1 cellular context compared by ENCODE assay signal in the genomic region with DNA sequence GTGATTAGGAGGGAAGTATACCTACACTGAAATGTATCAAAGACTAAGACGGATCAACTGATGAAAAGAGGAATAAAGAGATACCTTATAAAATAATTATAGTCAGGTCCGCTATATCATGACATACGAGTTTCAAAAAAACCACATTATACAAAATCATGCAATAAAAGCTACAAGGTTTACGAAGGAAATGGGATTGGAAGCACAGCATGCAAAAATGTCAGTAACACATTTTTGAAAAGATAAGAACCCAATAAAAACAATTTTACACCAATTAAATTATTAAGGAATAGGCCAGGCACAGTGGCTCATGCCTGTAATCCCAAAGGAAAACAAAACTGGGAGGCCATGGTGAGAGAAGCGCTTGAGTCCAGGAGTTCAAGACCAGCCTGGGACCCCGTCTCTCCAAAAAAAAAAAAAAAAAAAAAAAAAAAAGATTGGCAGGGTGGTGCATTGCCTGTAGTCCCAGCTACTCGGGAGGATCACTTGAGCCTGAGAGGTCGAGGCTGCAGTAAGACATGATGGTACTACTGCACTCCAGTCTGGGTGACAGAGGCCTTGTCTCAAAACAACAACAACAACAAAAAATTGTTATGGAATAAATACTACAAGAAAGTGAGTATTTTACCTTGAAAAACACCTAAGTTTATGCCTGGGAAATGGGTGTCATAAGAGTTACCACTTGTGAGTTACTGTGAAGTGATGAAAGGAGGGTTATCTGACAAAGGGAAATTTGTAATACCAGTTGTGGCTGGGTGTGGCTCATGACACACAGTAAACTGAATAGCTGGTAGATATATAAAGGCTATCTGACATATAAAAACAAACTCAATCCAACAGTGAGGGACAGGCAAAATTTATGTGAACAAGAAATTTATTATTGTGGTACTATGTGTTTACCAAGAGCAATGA.
A peak's percentile ranks its signal among the peaks of the same experiment; 100 is the strongest.
TF ChIP-seq lines count a peak whose summit lies in the region.

No MANE protein-coding gene starts in this region.

TF ChIP-seq in K562, 482 proteins besides CTCF, POLR2A, EP300 and RAD21 (continued from another document and continues in another):
- TF ChIP-seq, protein P1, sequence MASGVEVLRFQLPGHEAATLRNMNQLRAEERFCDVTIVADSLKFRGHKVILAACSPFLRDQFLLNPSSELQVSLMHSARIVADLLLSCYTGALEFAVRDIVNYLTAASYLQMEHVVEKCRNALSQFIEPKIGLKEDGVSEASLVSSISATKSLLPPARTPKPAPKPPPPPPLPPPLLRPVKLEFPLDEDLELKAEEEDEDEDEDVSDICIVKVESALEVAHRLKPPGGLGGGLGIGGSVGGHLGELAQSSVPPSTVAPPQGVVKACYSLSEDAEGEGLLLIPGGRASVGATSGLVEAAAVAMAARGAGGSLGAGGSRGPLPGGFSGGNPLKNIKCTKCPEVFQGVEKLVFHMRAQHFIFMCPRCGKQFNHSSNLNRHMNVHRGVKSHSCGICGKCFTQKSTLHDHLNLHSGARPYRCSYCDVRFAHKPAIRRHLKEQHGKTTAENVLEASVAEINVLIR (CRISPR knock-in tag; IDR thresholded peaks at IDR 0.05), result no peak
- TF ChIP-seq, protein P2, sequence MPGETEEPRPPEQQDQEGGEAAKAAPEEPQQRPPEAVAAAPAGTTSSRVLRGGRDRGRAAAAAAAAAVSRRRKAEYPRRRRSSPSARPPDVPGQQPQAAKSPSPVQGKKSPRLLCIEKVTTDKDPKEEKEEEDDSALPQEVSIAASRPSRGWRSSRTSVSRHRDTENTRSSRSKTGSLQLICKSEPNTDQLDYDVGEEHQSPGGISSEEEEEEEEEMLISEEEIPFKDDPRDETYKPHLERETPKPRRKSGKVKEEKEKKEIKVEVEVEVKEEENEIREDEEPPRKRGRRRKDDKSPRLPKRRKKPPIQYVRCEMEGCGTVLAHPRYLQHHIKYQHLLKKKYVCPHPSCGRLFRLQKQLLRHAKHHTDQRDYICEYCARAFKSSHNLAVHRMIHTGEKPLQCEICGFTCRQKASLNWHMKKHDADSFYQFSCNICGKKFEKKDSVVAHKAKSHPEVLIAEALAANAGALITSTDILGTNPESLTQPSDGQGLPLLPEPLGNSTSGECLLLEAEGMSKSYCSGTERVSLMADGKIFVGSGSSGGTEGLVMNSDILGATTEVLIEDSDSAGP (CRISPR knock-in tag; IDR thresholded peaks at IDR 0.05), result no peak
- TF ChIP-seq SP2 (IDR thresholded peaks at IDR 0.05; ENCODE audit: extremely low read depth, low read depth, low read length, poor library complexity, severe bottlenecking) (no peak), ZNF778 (CRISPR knock-in tag; IDR thresholded peaks at IDR 0.05) (no peak), ETV1 (tag; conservative IDR thresholded peaks at IDR 0.05; ENCODE audit: low read depth) (no peak), C11orf30 (IDR thresholded peaks at IDR 0.05; ENCODE audit: low read depth) (no peak), MIER1 (IDR thresholded peaks at IDR 0.05; ENCODE audit: low read depth) (no peak), ZFP36 (IDR thresholded peaks at IDR 0.05; ENCODE audit: low read depth, low read length, partially characterized antibody) (no peak), MEIS2 (IDR thresholded peaks at IDR 0.05; ENCODE audit: partially characterized antibody) (peak; percentile 89), ZNF699 (CRISPR knock-in tag; IDR thresholded peaks at IDR 0.05; ENCODE audit: insufficient replicate concordance) (no peak), CEBPB (tag; IDR thresholded peaks at IDR 0.05) (peak; percentile 77), SRF (CRISPR knock-in tag; IDR thresholded peaks at IDR 0.05) (no peak), RBM14 (IDR thresholded peaks at IDR 0.05; ENCODE audit: borderline replicate concordance, insufficient read depth, low read depth, low read length) (no peak), ADNP (tag; IDR thresholded peaks at IDR 0.05) (0 out of 2 replicates have a peak, but pooled peaks have one; percentile 61), NFE2 (IDR thresholded peaks at IDR 0.05; ENCODE audit: low read depth) (peak; percentile 21; the same call in 1 of the 2 replicates), ZNF24 (IDR thresholded peaks at IDR 0.05) (no peak), CC2D1A (IDR thresholded peaks at IDR 0.05) (no peak), NBN (IDR thresholded peaks at IDR 0.05; ENCODE audit: low read depth) (0 out of 2 replicates have a peak, but pooled peaks have one; percentile 8), ATF7 (IDR thresholded peaks at IDR 0.05) (peak; percentile 17; the same call in 1 of the 2 replicates), THRAP3 (IDR thresholded peaks at IDR 0.05; ENCODE audit: borderline replicate concordance) (no peak), ZNF384 (IDR thresholded peaks at IDR 0.05; ENCODE audit: low read depth, low read length) (peak; percentile 95), BRD9 (IDR thresholded peaks at IDR 0.05; ENCODE audit: low read depth, partially characterized antibody) (peak; percentile 41), NFYB (IDR thresholded peaks at IDR 0.05; ENCODE audit: extremely low read depth, insufficient read length) (no peak), YBX1 (IDR thresholded peaks at IDR 0.05) (no peak), FOXK2 (conservative IDR thresholded peaks at IDR 0.05 in 1 of 2, IDR thresholded peaks at IDR 0.05 in 1 of 2; ENCODE audit: low read depth in 2 of 2) (no peak), ETV5 (CRISPR knock-in tag; IDR thresholded peaks at IDR 0.05; ENCODE audit: low read depth) (no peak), ZBTB7A (IDR thresholded peaks at IDR 0.05; ENCODE audit: borderline replicate concordance, control insufficient read depth, low read depth, low read length) (no peak), CHD1 (IDR thresholded peaks at IDR 0.05; ENCODE audit: low read length) (no peak), MAFK (IDR thresholded peaks at IDR 0.05; ENCODE audit: low read length) (no peak), ZNF347 (CRISPR knock-in tag; IDR thresholded peaks at IDR 0.05; ENCODE audit: low read depth) (no peak), BRD4 (IDR thresholded peaks at IDR 0.05) (no peak), NR3C1 (CRISPR knock-in tag; IDR thresholded peaks at IDR 0.05) (no peak), CHD4 (IDR thresholded peaks at IDR 0.05; ENCODE audit: insufficient read depth, insufficient replicate concordance, low read depth, low read length, poor library complexity, severe bottlenecking) (peak; percentile 10)
- TF ChIP-seq, protein P3, sequence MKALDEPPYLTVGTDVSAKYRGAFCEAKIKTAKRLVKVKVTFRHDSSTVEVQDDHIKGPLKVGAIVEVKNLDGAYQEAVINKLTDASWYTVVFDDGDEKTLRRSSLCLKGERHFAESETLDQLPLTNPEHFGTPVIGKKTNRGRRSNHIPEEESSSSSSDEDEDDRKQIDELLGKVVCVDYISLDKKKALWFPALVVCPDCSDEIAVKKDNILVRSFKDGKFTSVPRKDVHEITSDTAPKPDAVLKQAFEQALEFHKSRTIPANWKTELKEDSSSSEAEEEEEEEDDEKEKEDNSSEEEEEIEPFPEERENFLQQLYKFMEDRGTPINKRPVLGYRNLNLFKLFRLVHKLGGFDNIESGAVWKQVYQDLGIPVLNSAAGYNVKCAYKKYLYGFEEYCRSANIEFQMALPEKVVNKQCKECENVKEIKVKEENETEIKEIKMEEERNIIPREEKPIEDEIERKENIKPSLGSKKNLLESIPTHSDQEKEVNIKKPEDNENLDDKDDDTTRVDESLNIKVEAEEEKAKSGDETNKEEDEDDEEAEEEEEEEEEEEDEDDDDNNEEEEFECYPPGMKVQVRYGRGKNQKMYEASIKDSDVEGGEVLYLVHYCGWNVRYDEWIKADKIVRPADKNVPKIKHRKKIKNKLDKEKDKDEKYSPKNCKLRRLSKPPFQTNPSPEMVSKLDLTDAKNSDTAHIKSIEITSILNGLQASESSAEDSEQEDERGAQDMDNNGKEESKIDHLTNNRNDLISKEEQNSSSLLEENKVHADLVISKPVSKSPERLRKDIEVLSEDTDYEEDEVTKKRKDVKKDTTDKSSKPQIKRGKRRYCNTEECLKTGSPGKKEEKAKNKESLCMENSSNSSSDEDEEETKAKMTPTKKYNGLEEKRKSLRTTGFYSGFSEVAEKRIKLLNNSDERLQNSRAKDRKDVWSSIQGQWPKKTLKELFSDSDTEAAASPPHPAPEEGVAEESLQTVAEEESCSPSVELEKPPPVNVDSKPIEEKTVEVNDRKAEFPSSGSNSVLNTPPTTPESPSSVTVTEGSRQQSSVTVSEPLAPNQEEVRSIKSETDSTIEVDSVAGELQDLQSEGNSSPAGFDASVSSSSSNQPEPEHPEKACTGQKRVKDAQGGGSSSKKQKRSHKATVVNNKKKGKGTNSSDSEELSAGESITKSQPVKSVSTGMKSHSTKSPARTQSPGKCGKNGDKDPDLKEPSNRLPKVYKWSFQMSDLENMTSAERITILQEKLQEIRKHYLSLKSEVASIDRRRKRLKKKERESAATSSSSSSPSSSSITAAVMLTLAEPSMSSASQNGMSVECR (CRISPR knock-in tag; IDR thresholded peaks at IDR 0.05), result no peak
- TF ChIP-seq, protein P4, sequence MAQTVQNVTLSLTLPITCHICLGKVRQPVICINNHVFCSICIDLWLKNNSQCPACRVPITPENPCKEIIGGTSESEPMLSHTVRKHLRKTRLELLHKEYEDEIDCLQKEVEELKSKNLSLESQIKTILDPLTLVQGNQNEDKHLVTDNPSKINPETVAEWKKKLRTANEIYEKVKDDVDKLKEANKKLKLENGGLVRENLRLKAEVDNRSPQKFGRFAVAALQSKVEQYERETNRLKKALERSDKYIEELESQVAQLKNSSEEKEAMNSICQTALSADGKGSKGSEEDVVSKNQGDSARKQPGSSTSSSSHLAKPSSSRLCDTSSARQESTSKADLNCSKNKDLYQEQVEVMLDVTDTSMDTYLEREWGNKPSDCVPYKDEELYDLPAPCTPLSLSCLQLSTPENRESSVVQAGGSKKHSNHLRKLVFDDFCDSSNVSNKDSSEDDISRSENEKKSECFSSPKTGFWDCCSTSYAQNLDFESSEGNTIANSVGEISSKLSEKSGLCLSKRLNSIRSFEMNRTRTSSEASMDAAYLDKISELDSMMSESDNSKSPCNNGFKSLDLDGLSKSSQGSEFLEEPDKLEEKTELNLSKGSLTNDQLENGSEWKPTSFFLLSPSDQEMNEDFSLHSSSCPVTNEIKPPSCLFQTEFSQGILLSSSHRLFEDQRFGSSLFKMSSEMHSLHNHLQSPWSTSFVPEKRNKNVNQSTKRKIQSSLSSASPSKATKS (CRISPR knock-in tag; IDR thresholded peaks at IDR 0.05), result no peak
- TF ChIP-seq, protein P5, sequence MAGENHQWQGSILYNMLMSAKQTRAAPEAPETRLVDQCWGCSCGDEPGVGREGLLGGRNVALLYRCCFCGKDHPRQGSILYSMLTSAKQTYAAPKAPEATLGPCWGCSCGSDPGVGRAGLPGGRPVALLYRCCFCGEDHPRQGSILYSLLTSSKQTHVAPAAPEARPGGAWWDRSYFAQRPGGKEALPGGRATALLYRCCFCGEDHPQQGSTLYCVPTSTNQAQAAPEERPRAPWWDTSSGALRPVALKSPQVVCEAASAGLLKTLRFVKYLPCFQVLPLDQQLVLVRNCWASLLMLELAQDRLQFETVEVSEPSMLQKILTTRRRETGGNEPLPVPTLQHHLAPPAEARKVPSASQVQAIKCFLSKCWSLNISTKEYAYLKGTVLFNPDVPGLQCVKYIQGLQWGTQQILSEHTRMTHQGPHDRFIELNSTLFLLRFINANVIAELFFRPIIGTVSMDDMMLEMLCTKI (IDR thresholded peaks at IDR 0.05; ENCODE audit: partially characterized antibody), result no peak
- TF ChIP-seq, protein P6, sequence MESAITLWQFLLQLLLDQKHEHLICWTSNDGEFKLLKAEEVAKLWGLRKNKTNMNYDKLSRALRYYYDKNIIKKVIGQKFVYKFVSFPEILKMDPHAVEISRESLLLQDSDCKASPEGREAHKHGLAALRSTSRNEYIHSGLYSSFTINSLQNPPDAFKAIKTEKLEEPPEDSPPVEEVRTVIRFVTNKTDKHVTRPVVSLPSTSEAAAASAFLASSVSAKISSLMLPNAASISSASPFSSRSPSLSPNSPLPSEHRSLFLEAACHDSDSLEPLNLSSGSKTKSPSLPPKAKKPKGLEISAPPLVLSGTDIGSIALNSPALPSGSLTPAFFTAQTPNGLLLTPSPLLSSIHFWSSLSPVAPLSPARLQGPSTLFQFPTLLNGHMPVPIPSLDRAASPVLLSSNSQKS (CRISPR knock-in tag; IDR thresholded peaks at IDR 0.05), result no peak
- TF ChIP-seq, protein P7, sequence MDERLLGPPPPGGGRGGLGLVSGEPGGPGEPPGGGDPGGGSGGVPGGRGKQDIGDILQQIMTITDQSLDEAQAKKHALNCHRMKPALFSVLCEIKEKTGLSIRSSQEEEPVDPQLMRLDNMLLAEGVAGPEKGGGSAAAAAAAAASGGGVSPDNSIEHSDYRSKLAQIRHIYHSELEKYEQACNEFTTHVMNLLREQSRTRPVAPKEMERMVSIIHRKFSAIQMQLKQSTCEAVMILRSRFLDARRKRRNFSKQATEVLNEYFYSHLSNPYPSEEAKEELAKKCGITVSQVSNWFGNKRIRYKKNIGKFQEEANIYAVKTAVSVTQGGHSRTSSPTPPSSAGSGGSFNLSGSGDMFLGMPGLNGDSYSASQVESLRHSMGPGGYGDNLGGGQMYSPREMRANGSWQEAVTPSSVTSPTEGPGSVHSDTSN (CRISPR knock-in tag; IDR thresholded peaks at IDR 0.05; ENCODE audit: low read depth), result no peak
- TF ChIP-seq, protein P7 (tag; conservative IDR thresholded peaks at IDR 0.05; ENCODE audit: low read depth), result peak; percentile 77
- TF ChIP-seq, protein P8, sequence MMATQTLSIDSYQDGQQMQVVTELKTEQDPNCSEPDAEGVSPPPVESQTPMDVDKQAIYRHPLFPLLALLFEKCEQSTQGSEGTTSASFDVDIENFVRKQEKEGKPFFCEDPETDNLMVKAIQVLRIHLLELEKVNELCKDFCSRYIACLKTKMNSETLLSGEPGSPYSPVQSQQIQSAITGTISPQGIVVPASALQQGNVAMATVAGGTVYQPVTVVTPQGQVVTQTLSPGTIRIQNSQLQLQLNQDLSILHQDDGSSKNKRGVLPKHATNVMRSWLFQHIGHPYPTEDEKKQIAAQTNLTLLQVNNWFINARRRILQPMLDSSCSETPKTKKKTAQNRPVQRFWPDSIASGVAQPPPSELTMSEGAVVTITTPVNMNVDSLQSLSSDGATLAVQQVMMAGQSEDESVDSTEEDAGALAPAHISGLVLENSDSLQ (IDR thresholded peaks at IDR 0.05), result peak; percentile 71
- TF ChIP-seq, protein P9, sequence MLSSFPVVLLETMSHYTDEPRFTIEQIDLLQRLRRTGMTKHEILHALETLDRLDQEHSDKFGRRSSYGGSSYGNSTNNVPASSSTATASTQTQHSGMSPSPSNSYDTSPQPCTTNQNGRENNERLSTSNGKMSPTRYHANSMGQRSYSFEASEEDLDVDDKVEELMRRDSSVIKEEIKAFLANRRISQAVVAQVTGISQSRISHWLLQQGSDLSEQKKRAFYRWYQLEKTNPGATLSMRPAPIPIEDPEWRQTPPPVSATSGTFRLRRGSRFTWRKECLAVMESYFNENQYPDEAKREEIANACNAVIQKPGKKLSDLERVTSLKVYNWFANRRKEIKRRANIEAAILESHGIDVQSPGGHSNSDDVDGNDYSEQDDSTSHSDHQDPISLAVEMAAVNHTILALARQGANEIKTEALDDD (IDR thresholded peaks at IDR 0.05), result peak; percentile 47
